20 cellular contexts compared by ENCODE assay signal in genomic region chr21:36005879-36006400, GRCh38.
"Had no signal": no experiment of that assay in that cellular context is flagged by ENCODE, and none has a peak within 500 bp of the region (broad histone marks: within the 10 kb centered on the region; RNA-seq: fewer than 3 reads in every experiment).

No MANE protein-coding gene starts in this region.

- H3K4me1 ChIP-seq: adrenal gland, esophagus squamous epithelium, foreskin keratinocyte, prostate gland, right atrium auricular region, tibial nerve, uterus had no signal

- H3K27ac ChIP-seq: adrenal gland, foreskin keratinocyte, hepatocyte, prostate gland, right atrium auricular region, tibial nerve had no signal

- H3K9me3 ChIP-seq: adrenal gland, esophagus squamous epithelium, prostate gland, right atrium auricular region, uterus had no signal

- H3K79me2 ChIP-seq: hepatocyte had no signal

- H3K27me3 ChIP-seq: hepatocyte, right atrium auricular region, tibial nerve, uterus had no signal

- H2AFZ ChIP-seq: hepatocyte had no signal

- ATAC-seq: activated T-cell treated with anti-CD3 and anti-CD28 coated beads, Interleukin-2, amount 50 U/mL, for 72 hours; foreskin keratinocyte; left cardiac atrium had no signal

- H3K4me3 ChIP-seq: adrenal gland, hepatocyte, prostate gland, right atrium auricular region, tibial nerve had no signal

- DNase-seq: activated CD4-positive, alpha-beta T cell treated with anti-CD3 and anti-CD28 coated beads, Interleukin-2, amount 50 U/mL, for 1 hour; activated CD4-positive, CD25-positive, alpha-beta regulatory T cell treated with anti-CD3 and anti-CD28 coated beads, Interleukin-2, amount 50 U/mL, for 72 hours; activated CD8-positive, alpha-beta memory T cell treated with anti-CD3 and anti-CD28 coated beads, Interleukin-2, amount 50 U/mL, for 48 hours; activated effector memory CD4-positive, alpha-beta T cell treated with anti-CD3 and anti-CD28 coated beads, Interleukin-2, amount 50 U/mL, for 16 hours; activated naive CD4-positive, alpha-beta T cell treated with anti-CD3 and anti-CD28 coated beads, Interleukin-2, amount 50 U/mL, for 16 hours; activated T-cell treated with anti-CD3 and anti-CD28 coated beads, Interleukin-2, amount 50 U/mL, for 72 hours; adrenal gland; effector memory CD4-positive, alpha-beta T cell; esophagus squamous epithelium; foreskin keratinocyte; left cardiac atrium; midbrain; nephron progenitor cell; nucleus accumbens; stimulated activated CD4-positive, alpha-beta T cell treated with anti-CD3 and anti-CD28 coated beads, Interleukin-2, amount 100 ng/mL, for 48 hours; uterus had no signal

- H3K4me2 ChIP-seq: hepatocyte had no signal

- H3K36me3 ChIP-seq: adrenal gland, esophagus squamous epithelium, prostate gland, right atrium auricular region, tibial nerve, uterus had no signal
